23 cellular contexts compared by ENCODE assay signal in the genomic region with DNA sequence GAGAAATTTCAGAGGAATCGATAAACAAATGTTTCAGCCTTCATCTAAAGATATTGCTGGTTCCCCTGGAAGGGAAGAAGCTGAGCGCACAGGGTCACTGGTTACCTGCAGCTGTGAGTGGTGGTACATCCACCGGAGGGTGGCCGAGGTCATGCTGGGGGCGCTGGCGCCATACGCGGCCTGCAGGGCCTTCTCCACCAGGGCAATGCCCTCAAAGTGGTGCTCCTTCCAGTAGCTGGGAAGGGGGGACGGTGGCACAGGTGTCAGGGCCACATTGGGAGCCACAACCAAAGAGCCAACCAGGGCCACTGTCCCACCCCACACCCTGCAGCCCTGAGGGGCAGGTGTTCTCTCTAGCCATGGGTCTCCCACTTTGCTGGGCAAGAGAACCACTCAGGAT.
"Had no signal": no experiment of that assay in that cellular context is flagged by ENCODE, and none has a peak within 500 bp of the region (broad histone marks: within the 10 kb centered on the region; RNA-seq: fewer than 3 reads in every experiment).

No MANE protein-coding gene starts in this region.

- H3K9me3 ChIP-seq: suprapubic skin, testis, thoracic aorta, thyroid gland, tibial artery, tibial nerve, transverse colon, upper lobe of left lung, upper lobe of right lung, uterus, vagina had no signal

- H3K27ac ChIP-seq: suprapubic skin, testis, thoracic aorta, thyroid gland, tibial artery, tibial nerve, transverse colon, upper lobe of left lung, upper lobe of right lung, uterus, vagina had no signal

- DNase-seq: stimulated activated CD4-positive, alpha-beta T cell treated with anti-CD3 and anti-CD28 coated beads, Interleukin-2, amount 100 ng/mL, for 48 hours; stimulated activated CD4-positive, alpha-beta T cell treated with anti-CD3 and anti-CD28 coated beads, Interleukin-4, amount 100 ng/mL, for 1 hour; stimulated activated CD4-positive, alpha-beta T cell treated with anti-CD3 and anti-CD28 coated beads, Interleukin-4, amount 100 ng/mL, for 24 hours; stimulated activated CD4-positive, alpha-beta T cell treated with anti-CD3 and anti-CD28 coated beads, Interleukin-4, amount 100 ng/mL, for 4 hours; stimulated activated CD8-positive, alpha-beta memory T cell treated with anti-CD3 and anti-CD28 coated beads, Interleukin-4, amount 100 ng/mL, for 48 hours; stimulated activated naive B cell treated with anti-CD40 and anti-IgM and Interleukin-4, amounts not matched to agents 10 μg/mL and 1 μg/mL and 100 μg/mL, for 72 hours; stimulated activated naive CD4-positive, alpha-beta T cell; stimulated activated naive CD4-positive, alpha-beta T cell treated with Interleukin-2 at 50 U/mL for 16 hours; stimulated activated naive CD8-positive, alpha-beta T cell treated with anti-CD3 and anti-CD28 coated beads, Interleukin-15, amount 100 ng/mL, for 72 hours; stimulated activated naive CD8-positive, alpha-beta T cell treated with anti-CD3 and anti-CD28 coated beads, Interleukin-15, Interleukin-2, amounts not matched to agents 100 U/mL and 50 U/mL, for 24 hours; substantia nigra; testis; thyroid gland; tibial artery; transverse colon; upper lobe of left lung; upper lobe of right lung; uterus had no signal

- FAIRE-seq: urothelium cell line had no signal

- H3K36me3 ChIP-seq: thoracic aorta, thyroid gland, upper lobe of right lung, uterus, vagina had no signal

- H3K4me1 ChIP-seq: testis, upper lobe of right lung, uterus had no signal

- H3K27me3 ChIP-seq: suprapubic skin, testis, thyroid gland, tibial artery, tibial nerve, transverse colon, upper lobe of left lung, upper lobe of right lung, uterus, vagina had no signal

- H3K4me3 ChIP-seq: suprapubic skin, testis, thoracic aorta, thyroid gland, tibial artery, tibial nerve, transverse colon, upper lobe of left lung, upper lobe of right lung, uterus, vagina had no signal
